In the genomic region with DNA sequence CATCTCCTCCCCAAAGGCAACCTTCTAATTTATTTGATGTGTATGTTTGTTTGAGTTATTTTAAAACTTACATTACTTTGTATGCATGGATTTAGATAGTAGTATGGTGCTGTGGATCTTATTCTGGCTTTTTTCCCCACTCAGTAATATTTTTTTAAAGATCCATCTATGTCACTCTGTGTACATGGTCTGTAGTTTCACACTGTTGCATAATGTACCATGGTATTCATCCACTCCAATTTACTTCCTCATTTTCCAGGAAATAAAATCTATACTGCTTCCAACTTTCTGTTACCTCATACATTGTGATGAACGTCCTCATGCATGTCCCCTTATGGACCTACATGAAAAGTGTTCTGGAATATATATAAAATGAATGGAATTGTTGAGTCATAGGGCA, we compare ENCODE assay signal across 27 cellular contexts.
"Had no signal": no experiment of that assay in that cellular context is flagged by ENCODE, and none has a peak within 500 bp of the region (broad histone marks: within the 10 kb centered on the region; RNA-seq: fewer than 3 reads in every experiment).

No MANE protein-coding gene starts in this region.

- H3K79me2 ChIP-seq: hepatocyte had no signal

- H3K4me1 ChIP-seq: breast epithelium, esophagus squamous epithelium, right lobe of liver, testis, transverse colon had no signal

- H3K36me3 ChIP-seq: breast epithelium, esophagus squamous epithelium, neutrophil, right lobe of liver, transverse colon had no signal

- H3K27ac ChIP-seq: breast epithelium, esophagus squamous epithelium, hepatocyte, neutrophil, right lobe of liver, testis, transverse colon, VCaP had no signal

- H3K27me3 ChIP-seq: esophagus squamous epithelium, hepatocyte, neutrophil, right lobe of liver, testis, transverse colon had no signal

- FAIRE-seq: frontal cortex, keratinocyte, TTC549, urothelium cell line had no signal

- H3K4me2 ChIP-seq: hepatocyte had no signal

- H3K9me3 ChIP-seq: breast epithelium, esophagus squamous epithelium, neutrophil, right lobe of liver, testis, transverse colon had no signal

- H3K4me3 ChIP-seq: breast epithelium, esophagus squamous epithelium, hepatocyte, right lobe of liver, testis, transverse colon had no signal

- DNase-seq: activated CD4-positive, alpha-beta T cell treated with anti-CD3 and anti-CD28 coated beads for 4 hours; activated CD4-positive, alpha-beta T cell treated with anti-CD3 and anti-CD28 coated beads, Interleukin-2, amount 50 U/mL, for 4 hours; activated naive CD4-positive, alpha-beta T cell; activated T-cell treated with anti-CD3 and anti-CD28 coated beads for 4 hours; activated T-cell treated with anti-CD3 and anti-CD28 coated beads, Interleukin-2, amount 50 U/mL, for 72 hours; central memory CD4-positive, alpha-beta T cell; endodermal cell; esophagus squamous epithelium; glutamatergic neuron; left cardiac atrium; mammary epithelial cell; naive B cell; nephron progenitor cell; right lobe of liver; stimulated activated CD4-positive, alpha-beta T cell treated with anti-CD3 and anti-CD28 coated beads, Interleukin-4, amount 100 ng/mL, for 1 hour; stimulated activated naive CD8-positive, alpha-beta T cell treated with anti-CD3 and anti-CD28 coated beads, Interleukin-15, Interleukin-2, amounts not matched to agents 100 U/mL and 50 U/mL, for 24 hours; testis; transverse colon had no signal

- H2AFZ ChIP-seq: hepatocyte had no signal

- ATAC-seq: activated naive CD4-positive, alpha-beta T cell treated with anti-CD3 and anti-CD28 coated beads, Interleukin-2, amount 50 U/mL, for 72 hours; activated T-cell treated with anti-CD3 and anti-CD28 coated beads, Interleukin-2, amount 50 U/mL, for 72 hours; left cardiac atrium; right lobe of liver; stimulated activated naive CD8-positive, alpha-beta T cell treated with anti-CD3 and anti-CD28 coated beads, Interleukin-15, Interleukin-2, amounts not matched to agents 100 U/mL and 50 U/mL, for 24 hours had no signal
